Comparison of ENCODE assay signal across 17 cellular contexts in genomic region chr2:8219096-8219495, GRCh38.
"Had no signal": no experiment of that assay in that cellular context is flagged by ENCODE, and none has a peak within 500 bp of the region (broad histone marks: within the 10 kb centered on the region; RNA-seq: fewer than 3 reads in every experiment).

No MANE protein-coding gene starts in this region.

- H3K4me2 ChIP-seq: hepatocyte had no signal

- DNase-seq: central memory CD4-positive, alpha-beta T cell; effector memory CD8-positive, alpha-beta T cell; foreskin keratinocyte; kidney glomerular epithelial cell; mesendoderm; naive B cell; occipital lobe; pancreas; stimulated activated CD4-positive, alpha-beta T cell treated with anti-CD3 and anti-CD28 coated beads, Interleukin-4, amount 100 ng/mL, for 1 hour; testis; transverse colon had no signal

- H3K79me2 ChIP-seq: hepatocyte had no signal

- H3K27me3 ChIP-seq: foreskin keratinocyte, hepatocyte, pancreas, testis, transverse colon had no signal

- H3K4me1 ChIP-seq: pancreas, testis had no signal

- H3K36me3 ChIP-seq: pancreas, transverse colon had no signal

- H3K4me1 Mint-ChIP-seq: naive B cell; stimulated activated memory B cell treated with anti-CD40 and anti-IgM and Interleukin-4, amounts not matched to agents 10 μg/mL and 1 μg/mL and 100 μg/mL, for 72 hours had no signal

- H3K27ac Mint-ChIP-seq: effector memory CD8-positive, alpha-beta T cell; progenitor cell of endocrine pancreas; stimulated activated memory B cell treated with anti-CD40 and anti-IgM and Interleukin-4, amounts not matched to agents 10 μg/mL and 1 μg/mL and 100 μg/mL, for 72 hours; stimulated activated naive CD8-positive, alpha-beta T cell treated with anti-CD3 and anti-CD28 coated beads, Interleukin-15, Interleukin-2, amounts not matched to agents 100 ng/mL and 50 ng/mL, for 24 hours had no signal

- H3K36me3 Mint-ChIP-seq: naive B cell; stimulated activated memory B cell treated with anti-CD40 and anti-IgM and Interleukin-4, amounts not matched to agents 10 μg/mL and 1 μg/mL and 100 μg/mL, for 72 hours had no signal

- H3K4me3 Mint-ChIP-seq: effector memory CD8-positive, alpha-beta T cell; naive B cell; neural crest cell; stimulated activated memory B cell treated with anti-CD40 and anti-IgM and Interleukin-4, amounts not matched to agents 10 μg/mL and 1 μg/mL and 100 μg/mL, for 72 hours; stimulated activated naive CD8-positive, alpha-beta T cell treated with anti-CD3 and anti-CD28 coated beads, Interleukin-15, Interleukin-2, amounts not matched to agents 100 ng/mL and 50 ng/mL, for 24 hours had no signal

- H2AFZ ChIP-seq: hepatocyte had no signal

- H3K4me3 ChIP-seq: hepatocyte, pancreas, testis, transverse colon had no signal

- H3K27me3 Mint-ChIP-seq: effector memory CD8-positive, alpha-beta T cell had no signal

- H3K27ac ChIP-seq: epithelial cell of prostate, foreskin keratinocyte, hepatocyte, pancreas, testis had no signal

- H3K9me3 ChIP-seq: pancreas, testis, transverse colon had no signal

- H3K9me3 Mint-ChIP-seq: effector memory CD8-positive, alpha-beta T cell; stimulated activated memory B cell treated with anti-CD40 and anti-IgM and Interleukin-4, amounts not matched to agents 10 μg/mL and 1 μg/mL and 100 μg/mL, for 72 hours; stimulated activated naive CD8-positive, alpha-beta T cell treated with anti-CD3 and anti-CD28 coated beads, Interleukin-15, Interleukin-2, amounts not matched to agents 100 ng/mL and 50 ng/mL, for 24 hours had no signal
